Comparison of ENCODE assay signal across 8 cellular contexts in the genomic region with DNA sequence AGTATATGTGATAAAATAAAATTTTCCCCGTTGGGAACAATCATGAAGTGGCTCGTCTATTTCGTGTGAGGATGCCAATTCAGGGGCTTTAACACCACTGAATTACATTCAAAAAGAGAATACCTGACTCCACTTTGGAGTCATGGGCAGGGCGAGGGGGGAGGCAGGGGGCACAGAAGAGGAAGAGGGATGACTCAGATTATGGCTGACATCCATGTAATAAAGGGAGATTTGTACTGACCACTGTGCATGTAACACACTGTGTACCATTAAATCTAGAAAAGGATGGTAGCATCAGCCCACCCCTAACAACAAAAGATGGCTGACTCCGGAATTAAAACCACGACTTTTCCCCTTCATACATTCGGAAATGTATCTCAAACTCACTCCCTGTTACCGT. TPM values are rescaled to one million over a fixed set of nuclear protein-coding genes. Genes with fewer than 3 reads are reported as not detected.
DNase-seq lines count a peak whose midpoint lies in the region; ATAC-seq and TF ChIP-seq lines count a peak whose summit lies in the region.

No MANE protein-coding gene starts in this region.

- no peak for DNase-seq in AG09309 (ENCODE audit: low read depth)
- peak; percentile 4 for DNase-seq in adipocyte (ENCODE audit: low read depth)
- DNase-seq in memory B cell (ENCODE audit: low spot score in 2 of 2) = no peak
- no peak for DNase-seq in left cardiac atrium

- TF ChIP-seq CTCF in AG09309 (IDR thresholded peaks at IDR 0.05; ENCODE audit: control insufficient read depth, insufficient read depth, low read depth, low read length, missing control alignments) (no peak), HEK293 (tag by site-specific recombination; IDR thresholded peaks at IDR 0.05) (no peak)

- H3K9me3 Mint-ChIP-seq in memory B cell = no peaks in the 10 kb centered on the region

- H3K4me1 ChIP-seq in HEK293 (ENCODE audit: control insufficient read depth, insufficient read depth, low read length) = peaks cover 5% of the 10 kb centered on the region
- H3K4me1 ChIP-seq in adipocyte (ENCODE audit: control insufficient read depth, insufficient read depth, low read length) = peaks cover 3% of the 10 kb centered on the region

- H3K27ac Mint-ChIP-seq in memory B cell = peak overlapping the region; percentile 84

- H3K9me3 ChIP-seq in HEK293 (ENCODE audit: control insufficient read depth, insufficient read depth, low read depth, low read length) (no peaks in the 10 kb centered on the region; the same call in 1 of the 2 replicates), adipocyte (ENCODE audit: control insufficient read depth, low read length) (peaks cover 1% of the 10 kb centered on the region)

- H3K27ac ChIP-seq in HEK293 (ENCODE audit: extremely low read depth, low read depth, low read length) = no peak overlapping the region; the same call in 1 of the 2 replicates

- no peak for ATAC-seq in memory B cell (ENCODE audit: low read depth)
- ATAC-seq in GM19455 (IDR thresholded peaks at IDR 0.05; ENCODE audit: unreplicated experiment) = no peak
- no peak for ATAC-seq in GM18868 (IDR thresholded peaks at IDR 0.05; ENCODE audit: unreplicated experiment)
- no peak for ATAC-seq in left cardiac atrium
- no peak for ATAC-seq in HG03175 (IDR thresholded peaks at IDR 0.05; ENCODE audit: unreplicated experiment)

- H3K36me3 ChIP-seq in HEK293 (ENCODE audit: control insufficient read depth in 2 of 2, insufficient read depth in 1 of 2, low read length in 2 of 2) (no peaks in the 10 kb centered on the region; a peak in 1 of 3 replicates), adipocyte (ENCODE audit: control insufficient read depth, insufficient read depth, low read length, severe bottlenecking) (no peaks in the 10 kb centered on the region)

- no peaks in the 10 kb centered on the region for H3K27me3 ChIP-seq in adipocyte (replicated peaks; ENCODE audit: control insufficient read depth, insufficient read depth, low read length)

- POLR2A ChIA-PET in HEK293 (lab: Yijun Ruan, JAX) = no interaction called here

- intact Hi-C loops in left cardiac atrium (cut with DNase I) = no loop called here

- no peaks in the 10 kb centered on the region for H3K27me3 Mint-ChIP-seq in memory B cell

- peaks cover 25% of the 10 kb centered on the region for H3K4me1 Mint-ChIP-seq in memory B cell

- CTCF ChIA-PET in HEK293 (lab: Yijun Ruan, JAX) = interaction anchor here (0.6 to 1.7 kb wide), 4 partner anchors 28 to 1103 kb away, joined by 3 to 5 read pairs (median 4); no protein-coding TSS in a partner anchor

- H3K9ac ChIP-seq in adipocyte (ENCODE audit: low read length) = no peak overlapping the region

- H3K4me3 Mint-ChIP-seq in memory B cell = peak overlapping the region; percentile 97

- peaks cover 2% of the 10 kb centered on the region for H3K36me3 Mint-ChIP-seq in memory B cell

- peak overlapping the region; percentile 76 for H3K4me3 ChIP-seq in AG09309 (ENCODE audit: control insufficient read depth, low read depth, low read length)
- H3K4me3 ChIP-seq in HEK293 (ENCODE audit: low read depth, low read length) = peak overlapping the region; percentile 71
- peak overlapping the region; percentile 78 for H3K4me3 ChIP-seq in adipocyte (ENCODE audit: low read length)

TF ChIP-seq in HEK293, 187 proteins besides CTCF, POLR2A, EP300 and RAD21:
- TF ChIP-seq, protein P1, sequence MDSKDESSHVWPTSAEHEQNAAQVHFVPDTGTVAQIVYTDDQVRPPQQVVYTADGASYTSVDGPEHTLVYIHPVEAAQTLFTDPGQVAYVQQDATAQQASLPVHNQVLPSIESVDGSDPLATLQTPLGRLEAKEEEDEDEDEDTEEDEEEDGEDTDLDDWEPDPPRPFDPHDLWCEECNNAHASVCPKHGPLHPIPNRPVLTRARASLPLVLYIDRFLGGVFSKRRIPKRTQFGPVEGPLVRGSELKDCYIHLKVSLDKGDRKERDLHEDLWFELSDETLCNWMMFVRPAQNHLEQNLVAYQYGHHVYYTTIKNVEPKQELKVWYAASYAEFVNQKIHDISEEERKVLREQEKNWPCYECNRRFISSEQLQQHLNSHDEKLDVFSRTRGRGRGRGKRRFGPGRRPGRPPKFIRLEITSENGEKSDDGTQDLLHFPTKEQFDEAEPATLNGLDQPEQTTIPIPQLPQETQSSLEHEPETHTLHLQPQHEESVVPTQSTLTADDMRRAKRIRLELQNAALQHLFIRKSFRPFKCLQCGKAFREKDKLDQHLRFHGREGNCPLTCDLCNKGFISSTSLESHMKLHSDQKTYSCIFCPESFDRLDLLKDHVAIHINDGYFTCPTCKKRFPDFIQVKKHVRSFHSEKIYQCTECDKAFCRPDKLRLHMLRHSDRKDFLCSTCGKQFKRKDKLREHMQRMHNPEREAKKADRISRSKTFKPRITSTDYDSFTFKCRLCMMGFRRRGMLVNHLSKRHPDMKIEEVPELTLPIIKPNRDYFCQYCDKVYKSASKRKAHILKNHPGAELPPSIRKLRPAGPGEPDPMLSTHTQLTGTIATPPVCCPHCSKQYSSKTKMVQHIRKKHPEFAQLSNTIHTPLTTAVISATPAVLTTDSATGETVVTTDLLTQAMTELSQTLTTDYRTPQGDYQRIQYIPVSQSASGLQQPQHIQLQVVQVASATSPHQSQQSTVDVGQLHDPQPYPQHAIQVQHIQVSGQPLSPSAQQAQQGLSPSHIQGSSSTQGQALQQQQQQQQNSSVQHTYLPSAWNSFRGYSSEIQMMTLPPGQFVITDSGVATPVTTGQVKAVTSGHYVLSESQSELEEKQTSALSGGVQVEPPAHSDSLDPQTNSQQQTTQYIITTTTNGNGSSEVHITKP (tag by site-specific recombination; IDR thresholded peaks at IDR 0.05) = peak; percentile 47; the same call in 1 of the 2 replicates
- TF ChIP-seq, protein P2, sequence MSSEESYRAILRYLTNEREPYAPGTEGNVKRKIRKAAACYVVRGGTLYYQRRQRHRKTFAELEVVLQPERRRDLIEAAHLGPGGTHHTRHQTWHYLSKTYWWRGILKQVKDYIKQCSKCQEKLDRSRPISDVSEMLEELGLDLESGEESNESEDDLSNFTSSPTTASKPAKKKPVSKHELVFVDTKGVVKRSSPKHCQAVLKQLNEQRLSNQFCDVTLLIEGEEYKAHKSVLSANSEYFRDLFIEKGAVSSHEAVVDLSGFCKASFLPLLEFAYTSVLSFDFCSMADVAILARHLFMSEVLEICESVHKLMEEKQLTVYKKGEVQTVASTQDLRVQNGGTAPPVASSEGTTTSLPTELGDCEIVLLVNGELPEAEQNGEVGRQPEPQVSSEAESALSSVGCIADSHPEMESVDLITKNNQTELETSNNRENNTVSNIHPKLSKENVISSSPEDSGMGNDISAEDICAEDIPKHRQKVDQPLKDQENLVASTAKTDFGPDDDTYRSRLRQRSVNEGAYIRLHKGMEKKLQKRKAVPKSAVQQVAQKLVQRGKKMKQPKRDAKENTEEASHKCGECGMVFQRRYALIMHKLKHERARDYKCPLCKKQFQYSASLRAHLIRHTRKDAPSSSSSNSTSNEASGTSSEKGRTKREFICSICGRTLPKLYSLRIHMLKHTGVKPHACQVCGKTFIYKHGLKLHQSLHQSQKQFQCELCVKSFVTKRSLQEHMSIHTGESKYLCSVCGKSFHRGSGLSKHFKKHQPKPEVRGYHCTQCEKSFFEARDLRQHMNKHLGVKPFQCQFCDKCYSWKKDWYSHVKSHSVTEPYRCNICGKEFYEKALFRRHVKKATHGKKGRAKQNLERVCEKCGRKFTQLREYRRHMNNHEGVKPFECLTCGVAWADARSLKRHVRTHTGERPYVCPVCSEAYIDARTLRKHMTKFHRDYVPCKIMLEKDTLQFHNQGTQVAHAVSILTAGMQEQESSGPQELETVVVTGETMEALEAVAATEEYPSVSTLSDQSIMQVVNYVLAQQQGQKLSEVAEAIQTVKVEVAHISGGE (tag by site-specific recombination; conservative IDR thresholded peaks at IDR 0.05; ENCODE audit: low read depth) = peak; percentile 56; the same call in 1 of the 2 replicates
- TF ChIP-seq, protein P3, sequence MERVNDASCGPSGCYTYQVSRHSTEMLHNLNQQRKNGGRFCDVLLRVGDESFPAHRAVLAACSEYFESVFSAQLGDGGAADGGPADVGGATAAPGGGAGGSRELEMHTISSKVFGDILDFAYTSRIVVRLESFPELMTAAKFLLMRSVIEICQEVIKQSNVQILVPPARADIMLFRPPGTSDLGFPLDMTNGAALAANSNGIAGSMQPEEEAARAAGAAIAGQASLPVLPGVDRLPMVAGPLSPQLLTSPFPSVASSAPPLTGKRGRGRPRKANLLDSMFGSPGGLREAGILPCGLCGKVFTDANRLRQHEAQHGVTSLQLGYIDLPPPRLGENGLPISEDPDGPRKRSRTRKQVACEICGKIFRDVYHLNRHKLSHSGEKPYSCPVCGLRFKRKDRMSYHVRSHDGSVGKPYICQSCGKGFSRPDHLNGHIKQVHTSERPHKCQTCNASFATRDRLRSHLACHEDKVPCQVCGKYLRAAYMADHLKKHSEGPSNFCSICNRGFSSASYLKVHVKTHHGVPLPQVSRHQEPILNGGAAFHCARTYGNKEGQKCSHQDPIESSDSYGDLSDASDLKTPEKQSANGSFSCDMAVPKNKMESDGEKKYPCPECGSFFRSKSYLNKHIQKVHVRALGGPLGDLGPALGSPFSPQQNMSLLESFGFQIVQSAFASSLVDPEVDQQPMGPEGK (tag by site-specific recombination; IDR thresholded peaks at IDR 0.05) = 0 out of 2 replicates have a peak, but pooled peaks have one; percentile 9
- TF ChIP-seq ZFP41 (tag by site-specific recombination; IDR thresholded peaks at IDR 0.05; ENCODE audit: borderline replicate concordance) = no peak

RNA-seq across cellular contexts. Expression of a gene that starts 1.3 kb away (rescaled TPM):
- total RNA-seq in left cardiac atrium = 1 to 10 TPM; 4.0 to 4.8 TPM
